In the genomic region with DNA sequence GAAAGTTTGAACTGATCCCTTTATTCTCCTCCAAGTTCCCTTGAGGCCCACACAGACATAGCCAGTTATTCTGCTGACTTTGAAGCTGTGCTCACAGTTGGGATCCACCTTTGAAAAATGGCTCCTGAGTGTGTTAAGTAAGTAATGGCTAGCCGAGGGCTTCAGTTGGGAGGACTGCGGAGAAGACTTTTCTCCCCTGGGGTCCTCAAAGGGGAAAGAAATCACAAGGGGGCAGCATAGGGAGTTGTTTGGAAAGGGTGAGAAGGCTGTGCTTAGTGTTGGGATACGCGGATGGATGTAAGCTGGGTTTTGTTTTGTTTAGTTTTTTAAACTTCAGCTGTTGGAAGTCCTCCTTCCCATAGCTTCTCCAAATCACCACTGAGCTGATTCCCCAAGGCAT, we compare ENCODE assay signal across 19 cellular contexts.
"Had no signal": no experiment of that assay in that cellular context is flagged by ENCODE, and none has a peak within 500 bp of the region (broad histone marks: within the 10 kb centered on the region; RNA-seq: fewer than 3 reads in every experiment).

No MANE protein-coding gene starts in this region.

- DNase-seq: activated B cell treated with CpG ODN at 0.5 μM for 24 hours; activated CD4-positive, alpha-beta T cell treated with anti-CD3 and anti-CD28 coated beads for 48 hours; activated CD8-positive, alpha-beta memory T cell treated with anti-CD3 and anti-CD28 coated beads, Interleukin-2, amount 50 U/mL, for 48 hours; activated naive CD4-positive, alpha-beta T cell treated with Interleukin-2 at 50 U/mL for 16 hours; effector memory CD4-positive, alpha-beta T cell; foreskin keratinocyte; heart left ventricle; left colon; naive B cell; small intestine; T-helper 2 cell; trophoblast cell had no signal

- H3K4me3 ChIP-seq: ascending aorta, heart left ventricle, lung, right atrium auricular region, suprapubic skin had no signal

- ATAC-seq: foreskin keratinocyte, heart left ventricle, left colon had no signal

- H3K4me3 Mint-ChIP-seq: activated B cell treated with CpG ODN at 0.5 μM for 24 hours; dendritic cell treated with granulocyte-macrophage colony-stimulating factor and Interleukin-4, amounts not matched to agents 40 ng/mL and 50 ng/mL, for 4 days; naive B cell; stimulated activated naive CD8-positive, alpha-beta T cell treated with anti-CD3 and anti-CD28 coated beads, Interleukin-15, Interleukin-2, amounts not matched to agents 100 ng/mL and 50 ng/mL, for 24 hours had no signal

- H3K9me3 Mint-ChIP-seq: activated B cell treated with CpG ODN at 0.5 μM for 24 hours; dendritic cell treated with granulocyte-macrophage colony-stimulating factor and Interleukin-4, amounts not matched to agents 40 ng/mL and 50 ng/mL, for 4 days; naive B cell; stimulated activated naive CD8-positive, alpha-beta T cell treated with anti-CD3 and anti-CD28 coated beads, Interleukin-15, Interleukin-2, amounts not matched to agents 100 ng/mL and 50 ng/mL, for 24 hours had no signal

- H3K27ac ChIP-seq: ascending aorta, foreskin keratinocyte, heart left ventricle, neutrophil, right atrium auricular region, suprapubic skin had no signal

- H3K9me3 ChIP-seq: ascending aorta, heart left ventricle, neutrophil, right atrium auricular region, suprapubic skin had no signal

- H3K27ac Mint-ChIP-seq: activated B cell treated with CpG ODN at 0.5 μM for 24 hours; dendritic cell treated with granulocyte-macrophage colony-stimulating factor and Interleukin-4, amounts not matched to agents 40 ng/mL and 50 ng/mL, for 4 days; stimulated activated naive CD8-positive, alpha-beta T cell treated with anti-CD3 and anti-CD28 coated beads, Interleukin-15, Interleukin-2, amounts not matched to agents 100 ng/mL and 50 ng/mL, for 24 hours had no signal

- H3K27me3 ChIP-seq: ascending aorta, foreskin keratinocyte, heart left ventricle, neutrophil, right atrium auricular region, suprapubic skin had no signal

- H3K36me3 ChIP-seq: ascending aorta, heart left ventricle, right atrium auricular region, suprapubic skin had no signal

- H3K4me1 Mint-ChIP-seq: activated B cell treated with CpG ODN at 0.5 μM for 24 hours had no signal

- H3K27me3 Mint-ChIP-seq: activated B cell treated with CpG ODN at 0.5 μM for 24 hours; dendritic cell treated with granulocyte-macrophage colony-stimulating factor and Interleukin-4, amounts not matched to agents 40 ng/mL and 50 ng/mL, for 4 days; naive B cell; stimulated activated naive CD8-positive, alpha-beta T cell treated with anti-CD3 and anti-CD28 coated beads, Interleukin-15, Interleukin-2, amounts not matched to agents 100 ng/mL and 50 ng/mL, for 24 hours had no signal

- H3K4me1 ChIP-seq: ascending aorta, foreskin keratinocyte, suprapubic skin had no signal
